ENCODE assay signal across 16 cellular contexts in genomic region chr3:101091489-101091888, GRCh38.
DNase-seq lines count a peak whose midpoint lies in the region; ATAC-seq and TF ChIP-seq lines count a peak whose summit lies in the region.
"Had no signal": no experiment of that assay in that cellular context is flagged by ENCODE, and none has a peak within 500 bp of the region (broad histone marks: within the 10 kb centered on the region; RNA-seq: fewer than 3 reads in every experiment).

No MANE protein-coding gene starts in this region.

- H3K27me3 ChIP-seq in foreskin keratinocyte = no peaks in the 10 kb centered on the region
- H3K27me3 ChIP-seq: Peyer's patch had no signal

- TF ChIP-seq CTCF in HFFc6 (IDR thresholded peaks at IDR 0.05) (no peak), foreskin keratinocyte (conservative IDR thresholded peaks at IDR 0.05) (peak; percentile 60)

- H3K4me3 Mint-ChIP-seq in HFFc6 = no peak overlapping the region
- H3K4me3 Mint-ChIP-seq: stimulated activated naive CD8-positive, alpha-beta T cell treated with anti-CD3 and anti-CD28 coated beads, Interleukin-15, amount 100 ng/mL, for 72 hours had no signal

- in situ Hi-C loops in ACHN (cut with HindIII; ENCODE audit: low pct_ligation_motif_present, low pct_unique_long_range_greater_than_20kb, low sequenced_read_pairs) = no loop called here

- H3K4me1 Mint-ChIP-seq in HFFc6 (ENCODE audit: low read depth) = peaks cover 25% of the 10 kb centered on the region
- H3K4me1 Mint-ChIP-seq: stimulated activated naive CD8-positive, alpha-beta T cell treated with anti-CD3 and anti-CD28 coated beads, Interleukin-15, amount 100 ng/mL, for 72 hours had no signal

- DNase-seq in ACHN = peak; percentile 8
- peak; percentile 4 for DNase-seq in HFFc6
- DNase-seq in SW480 (ENCODE audit: low spot score) = peak; percentile 10
- peak; percentile 51 to 81 for DNase-seq in foreskin keratinocyte
- DNase-seq in dermis blood vessel endothelial cell = no peak
- DNase-seq: activated naive CD4-positive, alpha-beta T cell; dorsolateral prefrontal cortex; NCI-H187; NCI-H524; Peyer's patch; psoas muscle; stimulated activated naive CD8-positive, alpha-beta T cell treated with anti-CD3 and anti-CD28 coated beads, Interleukin-15, amount 100 ng/mL, for 72 hours had no signal

- H3K27me3 Mint-ChIP-seq in HFFc6 (ENCODE audit: insufficient read depth) = no peaks in the 10 kb centered on the region

- no peak overlapping the region for H3K27ac Mint-ChIP-seq in HFFc6
- H3K27ac Mint-ChIP-seq: stimulated activated naive CD8-positive, alpha-beta T cell treated with anti-CD3 and anti-CD28 coated beads, Interleukin-15, amount 100 ng/mL, for 72 hours had no signal

- no peak overlapping the region for H3K27ac ChIP-seq in foreskin keratinocyte
- H3K27ac ChIP-seq: dorsolateral prefrontal cortex, Peyer's patch, psoas muscle had no signal

- no peaks in the 10 kb centered on the region for H3K9me3 Mint-ChIP-seq in HFFc6
- H3K9me3 Mint-ChIP-seq: stimulated activated naive CD8-positive, alpha-beta T cell treated with anti-CD3 and anti-CD28 coated beads, Interleukin-15, amount 100 ng/mL, for 72 hours had no signal

- H3K4me1 ChIP-seq in foreskin keratinocyte = no peaks in the 10 kb centered on the region
- H3K4me1 ChIP-seq: Peyer's patch, psoas muscle had no signal

- ATAC-seq in foreskin keratinocyte = peak; percentile 100
- ATAC-seq in GM21390 (IDR thresholded peaks at IDR 0.05; ENCODE audit: unreplicated experiment) = no peak
- no peak for ATAC-seq in GM19328 (IDR thresholded peaks at IDR 0.05; ENCODE audit: unreplicated experiment)
- no peak for ATAC-seq in HG03196 (IDR thresholded peaks at IDR 0.05; ENCODE audit: unreplicated experiment)
- ATAC-seq: activated CD4-positive, CD25-positive, alpha-beta regulatory T cell treated with anti-CD3 and anti-CD28 coated beads, Interleukin-2, amount 50 U/mL, for 24 hours; psoas muscle; stimulated activated naive CD8-positive, alpha-beta T cell treated with anti-CD3 and anti-CD28 coated beads, Interleukin-15, amount 100 ng/mL, for 72 hours had no signal

- H3K36me3 Mint-ChIP-seq in HFFc6 (ENCODE audit: low read depth) = no peaks in the 10 kb centered on the region
